In the genomic region with DNA sequence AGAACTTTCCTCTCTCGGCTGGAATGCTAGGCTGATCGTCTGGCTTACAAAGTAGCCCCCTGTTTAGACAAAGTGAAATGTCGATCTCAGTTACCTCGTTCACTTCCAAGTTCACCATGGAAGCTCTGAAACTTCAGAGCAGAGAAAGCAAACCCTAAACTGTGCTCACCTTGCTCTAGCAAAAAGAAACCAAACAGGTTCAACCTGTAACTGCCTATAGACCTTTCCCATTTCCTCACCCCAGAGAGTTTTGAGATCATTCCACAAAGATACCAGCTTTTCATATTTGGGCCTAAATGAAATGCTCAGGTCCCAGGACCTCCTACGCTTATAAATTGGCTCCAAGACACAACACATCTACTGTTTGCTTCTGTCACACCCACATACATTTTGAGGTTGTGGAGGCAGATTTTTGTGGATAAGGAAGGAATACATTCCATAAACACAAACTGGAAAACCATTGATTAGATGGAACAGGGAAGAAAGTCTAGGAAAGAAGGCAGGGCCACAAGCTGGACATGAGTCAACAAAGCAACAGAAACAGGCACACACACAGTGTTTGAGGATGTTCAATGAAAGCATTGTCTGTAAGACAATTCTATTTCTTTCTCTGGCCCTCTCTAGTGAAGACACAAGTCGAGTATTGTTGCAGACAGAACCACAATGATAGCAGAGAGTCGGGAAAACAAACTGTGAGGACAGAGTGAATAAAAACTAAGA, we compare ENCODE assay signal across 16 cellular contexts. TPM values are rescaled to one million over a fixed set of nuclear protein-coding genes. Genes with fewer than 3 reads are reported as not detected.
DNase-seq lines count a peak whose midpoint lies in the region; ATAC-seq, FAIRE-seq and TF ChIP-seq lines count a peak whose summit lies in the region.
"Had no signal": no experiment of that assay in that cellular context is flagged by ENCODE, and none has a peak within 500 bp of the region (broad histone marks: within the 10 kb centered on the region; RNA-seq: fewer than 3 reads in every experiment).

No MANE protein-coding gene starts in this region.

- H3K36me3 ChIP-seq in K562 (ENCODE audit: control insufficient read depth, insufficient read depth, low read length) = no peaks in the 10 kb centered on the region
- H3K36me3 ChIP-seq in keratinocyte (ENCODE audit: control insufficient read depth in 2 of 2, extremely low read depth in 1 of 2, insufficient read depth in 2 of 2, low read length in 2 of 2) = no peaks in the 10 kb centered on the region
- H3K36me3 ChIP-seq: BLaER1 treated with 17β-estradiol and CSF1 and Interleukin-3, amounts not matched to agents 10 nM and 100 nM; tibial nerve had no signal

- CTCF ChIA-PET in K562 (lab: Yijun Ruan, JAX; ENCODE audit: low intra/inter-chr PET ratio) = interaction anchor here (0.5 kb wide), 1 partner anchor 95 kb away, joined by 3 read pairs; no protein-coding TSS in a partner anchor

- dilution Hi-C loops in keratinocyte (cut with MboI; ENCODE audit: extremely low pct_ligation_motif_present, low sequenced_read_pairs) = no loop called here

- H3K9me1 ChIP-seq in K562 (ENCODE audit: control insufficient read depth, insufficient read depth, low read length) = no peaks in the 10 kb centered on the region
- H3K9me1 ChIP-seq in keratinocyte (ENCODE audit: control insufficient read depth, extremely low read depth, insufficient read depth, low read length) = no peaks in the 10 kb centered on the region

- no peak overlapping the region for H3K4me2 ChIP-seq in K562 (ENCODE audit: insufficient read depth, low read length)
- H3K4me2 ChIP-seq in keratinocyte (ENCODE audit: control insufficient read depth, extremely low read depth, insufficient read depth, low read depth, low read length) = peak overlapping the region; percentile 30
- H3K4me2 ChIP-seq: BLaER1 treated with 17β-estradiol and CSF1 and Interleukin-3, amounts not matched to agents 10 nM and 100 nM had no signal

- H3K27me3 Mint-ChIP-seq in stimulated activated memory B cell treated with anti-CD40 and anti-IgM and Interleukin-4, amounts not matched to agents 10 μg/mL and 1 μg/mL and 100 μg/mL, for 72 hours = no peaks in the 10 kb centered on the region

- H3K4me1 ChIP-seq in K562 (replicated peaks in 1 of 2; ENCODE audit: control insufficient read depth in 2 of 2, insufficient read depth in 2 of 2, low read length in 2 of 2) = no peaks in the 10 kb centered on the region
- H3K4me1 ChIP-seq in keratinocyte (ENCODE audit: control insufficient read depth, extremely low read depth, insufficient read depth, low read length) = peaks cover 8% of the 10 kb centered on the region
- H3K4me1 ChIP-seq: psoas muscle, tibial nerve had no signal

- no peak for TF ChIP-seq RAD21 in K562 (CRISPR knock-in tag; conservative IDR thresholded peaks at IDR 0.05 in 1 of 2, IDR thresholded peaks at IDR 0.05 in 1 of 2)

- H3K79me2 ChIP-seq in K562 (ENCODE audit: control insufficient read depth, insufficient read depth, low read length) (no peaks in the 10 kb centered on the region), keratinocyte (ENCODE audit: control insufficient read depth, insufficient read depth, low read length) (no peaks in the 10 kb centered on the region)

- POLR2A ChIA-PET in K562 (lab: Yijun Ruan, JAX) = interaction anchor here (0.7 to 1.0 kb wide), 2 partner anchors 55 to 311 kb away, joined by 3 read pairs; no protein-coding TSS in a partner anchor

- no peak overlapping the region for H3K27ac ChIP-seq in K562 (ENCODE audit: extremely low read depth, low read depth, low read length)
- H3K27ac ChIP-seq in keratinocyte (ENCODE audit: control insufficient read depth, insufficient read depth, low read length) = no peak overlapping the region
- H3K27ac ChIP-seq: BLaER1 treated with 17β-estradiol and CSF1 and Interleukin-3, amounts not matched to agents 10 nM and 100 nM; psoas muscle; tibial nerve had no signal

- no peak for TF ChIP-seq POLR2A in K562 (conservative IDR thresholded peaks at IDR 0.05)

- peaks cover 6% of the 10 kb centered on the region for H3K36me3 Mint-ChIP-seq in stimulated activated memory B cell treated with anti-CD40 and anti-IgM and Interleukin-4, amounts not matched to agents 10 μg/mL and 1 μg/mL and 100 μg/mL, for 72 hours

- H3K4me3 Mint-ChIP-seq in stimulated activated memory B cell treated with anti-CD40 and anti-IgM and Interleukin-4, amounts not matched to agents 10 μg/mL and 1 μg/mL and 100 μg/mL, for 72 hours = no peak overlapping the region

- H3K9me3 ChIP-seq in K562 (replicated peaks; ENCODE audit: control insufficient read depth, insufficient read depth, low read depth, low read length) (no peaks in the 10 kb centered on the region), keratinocyte (ENCODE audit: control insufficient read depth, low read depth, low read length) (peaks cover 2% of the 10 kb centered on the region)
- H3K9me3 ChIP-seq: psoas muscle had no signal

- H3K4me1 Mint-ChIP-seq in stimulated activated memory B cell treated with anti-CD40 and anti-IgM and Interleukin-4, amounts not matched to agents 10 μg/mL and 1 μg/mL and 100 μg/mL, for 72 hours = peaks cover 31% of the 10 kb centered on the region

- ATAC-seq in K562 = no peak
- ATAC-seq in stimulated activated memory B cell treated with anti-CD40 and anti-IgM and Interleukin-4, amounts not matched to agents 10 μg/mL and 1 μg/mL and 100 μg/mL, for 72 hours = no peak
- ATAC-seq in HG03520 (IDR thresholded peaks at IDR 0.05; ENCODE audit: unreplicated experiment) = no peak
- ATAC-seq in HG02852 (IDR thresholded peaks at IDR 0.05; ENCODE audit: unreplicated experiment) = no peak
- ATAC-seq in HG02678 (IDR thresholded peaks at IDR 0.05; ENCODE audit: unreplicated experiment) = no peak
- ATAC-seq: psoas muscle, SK-N-SH treated with all-trans-retinoic acid at 6 μM for 48 hours had no signal

- intact Hi-C loops in K562 (cut with micrococcal nuclease) = no loop called here

- H3K9ac ChIP-seq in K562 (ENCODE audit: insufficient read depth in 1 of 2, low read depth in 2 of 2, low read length in 2 of 2) (no peak overlapping the region), keratinocyte (ENCODE audit: control insufficient read depth, extremely low read depth, insufficient read depth, low read length) (no peak overlapping the region)
- H3K9ac ChIP-seq: BLaER1 treated with 17β-estradiol and CSF1 and Interleukin-3, amounts not matched to agents 10 nM and 100 nM had no signal

- BruUV-seq in K562 (replicated peaks; lab: Mats Ljungman, UMichigan) = no TSS peak

- WGBS in K562 (ENCODE audit: insufficient coverage, low coverage, missing lambda C conversion rate) = 29% methylated on average over 7 of the region's 7 CpGs

- H3K4me3 ChIP-seq in LNCaP clone FGC (ENCODE audit: low read depth, low read length) (no peak overlapping the region), K562 (no peak overlapping the region), keratinocyte (ENCODE audit: control insufficient read depth in 2 of 3, extremely low read depth in 1 of 3, insufficient read depth in 2 of 3, low read depth in 1 of 3, low read length in 3 of 3) (no peak overlapping the region)
- H3K4me3 ChIP-seq: BLaER1 treated with 17β-estradiol and CSF1 and Interleukin-3, amounts not matched to agents 10 nM and 100 nM; psoas muscle; tibial nerve had no signal

- peaks cover 0 to 4% of the 10 kb centered on the region in 2 experiments; a peak in 1 of 5 replicates for H3K27me3 ChIP-seq in K562 (ENCODE audit: control insufficient read depth in 2 of 2, insufficient read depth in 2 of 2, low read length in 2 of 2)
- H3K27me3 ChIP-seq in keratinocyte (ENCODE audit: control insufficient read depth, extremely low read depth, insufficient read depth, low read length) = no peaks in the 10 kb centered on the region
- H3K27me3 ChIP-seq: BLaER1 treated with 17β-estradiol and CSF1 and Interleukin-3, amounts not matched to agents 10 nM and 100 nM; tibial nerve had no signal

- TF ChIP-seq CTCF in LNCaP clone FGC (IDR thresholded peaks at IDR 0.05; ENCODE audit: control insufficient read depth, extremely low read depth, insufficient read depth) = no peak
- TF ChIP-seq CTCF in K562 (IDR thresholded peaks at IDR 0.05 in 2 of 3, conservative IDR thresholded peaks at IDR 0.05 in 1 of 3; ENCODE audit: insufficient read depth in 2 of 3, low read depth in 1 of 3, low read length in 3 of 3) = no peak
- no peak for TF ChIP-seq CTCF in keratinocyte (optimal IDR thresholded peaks at IDR 0.05 in 1 of 3, IDR thresholded peaks at IDR 0.05 in 1 of 3, conservative IDR thresholded peaks at IDR 0.05 in 1 of 3; ENCODE audit: extremely low read depth in 1 of 3, insufficient read depth in 2 of 3, low read length in 3 of 3)

- H2AFZ ChIP-seq in K562 (ENCODE audit: low read depth, low read length) (peak overlapping the region; percentile 28), keratinocyte (ENCODE audit: control insufficient read depth, low read length) (peak overlapping the region; percentile 75)

- H4K20me1 ChIP-seq in K562 (replicated peaks; ENCODE audit: control insufficient read depth, insufficient read depth, low read length) (no peaks in the 10 kb centered on the region), keratinocyte (ENCODE audit: control insufficient read depth, extremely low read depth, insufficient read depth, low read length) (no peaks in the 10 kb centered on the region)
- H4K20me1 ChIP-seq: BLaER1 treated with 17β-estradiol and CSF1 and Interleukin-3, amounts not matched to agents 10 nM and 100 nM had no signal

- no peak for FAIRE-seq in K562 (lab: Jason Lieb, UNC)
- FAIRE-seq in keratinocyte (lab: Jason Lieb, UNC) = peak; percentile 57
- FAIRE-seq: islet of Langerhans had no signal

- DNase-seq in LNCaP clone FGC (ENCODE audit: low read depth) (peak; percentile 70), K562 (ENCODE audit: extremely low read depth in 1 of 4, low spot score in 3 of 4) (no peak), keratinocyte (ENCODE audit: low read depth, low spot score) (no peak), T1000 (lab: John Stamatoyannopoulos, UW) (no peak)
- DNase-seq: activated naive CD4-positive, alpha-beta T cell treated with Interleukin-2 at 50 U/mL for 16 hours; effector CD8-positive, alpha-beta T cell; NCI-H2107; psoas muscle had no signal

- H3K9me3 Mint-ChIP-seq in stimulated activated memory B cell treated with anti-CD40 and anti-IgM and Interleukin-4, amounts not matched to agents 10 μg/mL and 1 μg/mL and 100 μg/mL, for 72 hours = peaks cover 8% of the 10 kb centered on the region

- no peak for TF ChIP-seq EP300 in K562 (IDR thresholded peaks at IDR 0.05; ENCODE audit: low read length)

- in situ Hi-C loops in K562 (cut with MboI) = no loop called here

- peak overlapping the region; percentile 25 for H3K27ac Mint-ChIP-seq in stimulated activated memory B cell treated with anti-CD40 and anti-IgM and Interleukin-4, amounts not matched to agents 10 μg/mL and 1 μg/mL and 100 μg/mL, for 72 hours

RNA-seq across cellular contexts. Expression of gene TGIF1, which starts 52.8 kb away (rescaled TPM):
- 63.6 and 121 TPM in 2 replicates for total RNA-seq in K562 (2011; cell fraction: chromatin; rRNA removed; ENCODE audit: low replicate concordance)
- 64.2 and 69.3 TPM in 2 replicates for total RNA-seq in K562 (2011; cell fraction: nucleolus; rRNA removed)
- total RNA-seq in K562 (2011; cell fraction: nucleoplasm; rRNA removed) = 73.3 and 83.1 TPM in 2 replicates
- 40.1 and 65.8 TPM in 2 replicates for total RNA-seq in K562 (2014; rRNA removed)
- 49.2 and 54.5 TPM in 2 replicates for total RNA-seq in K562 (2014; rRNA removed; fragmentation: Illumina TruSeq; extraction: Trizol)
- 43.5 and 47.9 TPM in 2 replicates for total RNA-seq in K562 (2015; rRNA removed; fragmentation: Illumina TruSeq; extraction: Trizol)
- total RNA-seq in K562 (2021) = 44.6 and 49.3 TPM in 2 replicates
- polyA plus RNA-seq in K562 (2011; rRNA removed) = 55.5 and 56.3 TPM in 2 replicates
- polyA plus RNA-seq in K562 (2011; cell fraction: cytosol; rRNA removed) = 68.0 and 84.8 TPM in 2 replicates
- 110 and 144 TPM in 2 replicates for polyA plus RNA-seq in K562 (2011; cell fraction: nucleus; rRNA removed)
- polyA plus RNA-seq in K562 (2012) = 43.2 and 67.0 TPM in 2 replicates
- 60.9 and 77.7 TPM in 2 replicates for polyA plus RNA-seq in K562 (2014; fragmentation: Illumina TruSeq; extraction: Trizol)
- 10 to 100 TPM; 16.1 to 18.0 TPM for polyA plus RNA-seq in K562 (2014; fragmentation: Nextera tagmentation; extraction: Ambion mirVana)
- 40.6 and 43.7 TPM in 2 replicates for polyA plus RNA-seq in K562 (2014; rRNA removed)
- polyA minus RNA-seq in K562 (2011; rRNA and poly(A)+ RNA removed) = 62.8 and 65.0 TPM in 2 replicates
- polyA minus RNA-seq in K562 (2011; cell fraction: cytosol; rRNA and poly(A)+ RNA removed) = 20.3 and 31.7 TPM in 2 replicates
- polyA minus RNA-seq in K562 (2011; cell fraction: nucleus; rRNA and poly(A)+ RNA removed) = 54.0 and 105 TPM in 2 replicates
- 111 to 187 TPM (median 115 TPM) in 3 replicates for polyA plus RNA-seq in keratinocyte
- 163 TPM for polyA plus RNA-seq in keratinocyte (2011; ENCODE audit: low read depth)
- 115 and 141 TPM in 2 replicates for polyA plus RNA-seq in keratinocyte (2011; cell fraction: cytosol; rRNA removed)
- 323 and 359 TPM in 2 replicates for polyA plus RNA-seq in keratinocyte (2011; cell fraction: nucleus; rRNA removed)
- 66.2 and 105 TPM in 2 replicates for polyA plus RNA-seq in keratinocyte (2012; ENCODE audit: low replicate concordance)
- polyA minus RNA-seq in keratinocyte = 134 to 144 TPM (median 142 TPM) in 3 replicates
- polyA minus RNA-seq in keratinocyte (2011; cell fraction: cytosol; rRNA and poly(A)+ RNA removed) = 54.9 TPM
- 79.0 and 130 TPM in 2 replicates for polyA minus RNA-seq in keratinocyte (2011; cell fraction: nucleus; rRNA and poly(A)+ RNA removed)
